ENCODE assay signal across 1 cellular context in genomic region chr14:105045710-105046326, GRCh38.
TF ChIP-seq lines count a peak whose summit lies in the region.

No MANE protein-coding gene starts in this region.

TF ChIP-seq in HepG2, 621 proteins besides CTCF, POLR2A, EP300 and RAD21 (continued from another document and continues in another):
- TF ChIP-seq POGK (CRISPR knock-in tag; conservative IDR thresholded peaks at IDR 0.05) (peak; percentile 65; the same call in 1 of the 2 replicates), NFKBIZ (CRISPR knock-in tag; IDR thresholded peaks at IDR 0.05) (no peak; the same call in 1 of the 2 replicates), ELF4 (CRISPR knock-in tag; IDR thresholded peaks at IDR 0.05; ENCODE audit: borderline replicate concordance) (no peak), SAP130 (CRISPR knock-in tag; IDR thresholded peaks at IDR 0.05; ENCODE audit: low read depth) (no peak), HES4 (CRISPR knock-in tag; IDR thresholded peaks at IDR 0.05; ENCODE audit: borderline replicate concordance) (no peak), ATF7 (IDR thresholded peaks at IDR 0.05) (no peak), ATF7 (CRISPR knock-in tag; IDR thresholded peaks at IDR 0.05) (no peak), ZMYM2 (CRISPR knock-in tag; IDR thresholded peaks at IDR 0.05) (no peak), DMTF1 (CRISPR knock-in tag; IDR thresholded peaks at IDR 0.05) (no peak), RBM39 (IDR thresholded peaks at IDR 0.05; ENCODE audit: low read depth, low read length, poor library complexity, severe bottlenecking) (no peak), ZBTB25 (CRISPR knock-in tag; IDR thresholded peaks at IDR 0.05) (no peak; the same call in 1 of the 2 replicates), NFIB (CRISPR knock-in tag; IDR thresholded peaks at IDR 0.05; ENCODE audit: borderline replicate concordance) (no peak), FOXK2 (IDR thresholded peaks at IDR 0.05) (no peak), ZNF747 (CRISPR knock-in tag; IDR thresholded peaks at IDR 0.05; ENCODE audit: borderline replicate concordance) (no peak), ZNF30 (CRISPR knock-in tag; IDR thresholded peaks at IDR 0.05) (no peak), STAT6 (CRISPR knock-in tag; IDR thresholded peaks at IDR 0.05; ENCODE audit: borderline replicate concordance) (no peak), SMC3 (IDR thresholded peaks at IDR 0.05; ENCODE audit: low read length) (peak; percentile 88), SETDB1 (CRISPR knock-in tag; IDR thresholded peaks at IDR 0.05; ENCODE audit: borderline replicate concordance) (no peak), ZNF296 (CRISPR knock-in tag; conservative IDR thresholded peaks at IDR 0.05) (no peak), GMEB1 (CRISPR knock-in tag; IDR thresholded peaks at IDR 0.05; ENCODE audit: borderline replicate concordance) (peak; percentile 32; the same call in 1 of the 2 replicates), GATAD1 (CRISPR knock-in tag; IDR thresholded peaks at IDR 0.05) (peak; percentile 42; the same call in 1 of the 2 replicates), MAZ (IDR thresholded peaks at IDR 0.05; ENCODE audit: borderline replicate concordance, low read depth, low read length) (peak; percentile 75; the same call in 1 of the 2 replicates), MAZ (CRISPR knock-in tag; IDR thresholded peaks at IDR 0.05; ENCODE audit: low read depth) (peak; percentile 79), NPAS2 (CRISPR knock-in tag; IDR thresholded peaks at IDR 0.05; ENCODE audit: borderline replicate concordance) (no peak), ZFP36L2 (CRISPR knock-in tag; IDR thresholded peaks at IDR 0.05) (no peak), NBN (conservative IDR thresholded peaks at IDR 0.05) (no peak), ZNF230 (CRISPR knock-in tag; IDR thresholded peaks at IDR 0.05) (0 out of 2 replicates have a peak, but pooled peaks have one; percentile 32), PCBP1 (IDR thresholded peaks at IDR 0.05; ENCODE audit: borderline replicate concordance, low read depth, low read length) (no peak), ZNF746 (CRISPR knock-in tag; IDR thresholded peaks at IDR 0.05) (peak; percentile 63), HNRNPUL1 (IDR thresholded peaks at IDR 0.05; ENCODE audit: low read depth, low read length) (no peak), CENPT (CRISPR knock-in tag; IDR thresholded peaks at IDR 0.05; ENCODE audit: low read depth) (no peak), ZBTB21 (CRISPR knock-in tag; IDR thresholded peaks at IDR 0.05) (no peak), ZNF468 (CRISPR knock-in tag; IDR thresholded peaks at IDR 0.05) (no peak), HNRNPH1 (optimal IDR thresholded peaks at IDR 0.05; ENCODE audit: low read depth, low read length) (no peak), SP2 (CRISPR knock-in tag; IDR thresholded peaks at IDR 0.05) (no peak), TGIF2 (CRISPR knock-in tag; IDR thresholded peaks at IDR 0.05) (no peak), HNRNPL (IDR thresholded peaks at IDR 0.05; ENCODE audit: low read depth, low read length) (no peak), ZNF335 (CRISPR knock-in tag; IDR thresholded peaks at IDR 0.05) (no peak), KDM4B (CRISPR knock-in tag; IDR thresholded peaks at IDR 0.05) (no peak), FOXP1 (IDR thresholded peaks at IDR 0.05) (no peak), FOXP1 (CRISPR knock-in tag; IDR thresholded peaks at IDR 0.05) (no peak), TBX3 (IDR thresholded peaks at IDR 0.05; ENCODE audit: borderline replicate concordance) (no peak), AGO1 (IDR thresholded peaks at IDR 0.05; ENCODE audit: low read depth, low read length, poor library complexity, severe bottlenecking) (no peak), MYC (CRISPR knock-in tag; IDR thresholded peaks at IDR 0.05; ENCODE audit: borderline replicate concordance) (peak; percentile 69; the same call in 1 of the 2 replicates), SRSF4 (IDR thresholded peaks at IDR 0.05; ENCODE audit: low read depth, low read length, poor library complexity, severe bottlenecking) (no peak), ZNF670 (CRISPR knock-in tag; IDR thresholded peaks at IDR 0.05; ENCODE audit: borderline replicate concordance) (no peak), GFI1 (CRISPR knock-in tag; IDR thresholded peaks at IDR 0.05; ENCODE audit: borderline replicate concordance) (no peak), PAF1 (CRISPR knock-in tag; IDR thresholded peaks at IDR 0.05) (no peak)
- TF ChIP-seq, protein P1, sequence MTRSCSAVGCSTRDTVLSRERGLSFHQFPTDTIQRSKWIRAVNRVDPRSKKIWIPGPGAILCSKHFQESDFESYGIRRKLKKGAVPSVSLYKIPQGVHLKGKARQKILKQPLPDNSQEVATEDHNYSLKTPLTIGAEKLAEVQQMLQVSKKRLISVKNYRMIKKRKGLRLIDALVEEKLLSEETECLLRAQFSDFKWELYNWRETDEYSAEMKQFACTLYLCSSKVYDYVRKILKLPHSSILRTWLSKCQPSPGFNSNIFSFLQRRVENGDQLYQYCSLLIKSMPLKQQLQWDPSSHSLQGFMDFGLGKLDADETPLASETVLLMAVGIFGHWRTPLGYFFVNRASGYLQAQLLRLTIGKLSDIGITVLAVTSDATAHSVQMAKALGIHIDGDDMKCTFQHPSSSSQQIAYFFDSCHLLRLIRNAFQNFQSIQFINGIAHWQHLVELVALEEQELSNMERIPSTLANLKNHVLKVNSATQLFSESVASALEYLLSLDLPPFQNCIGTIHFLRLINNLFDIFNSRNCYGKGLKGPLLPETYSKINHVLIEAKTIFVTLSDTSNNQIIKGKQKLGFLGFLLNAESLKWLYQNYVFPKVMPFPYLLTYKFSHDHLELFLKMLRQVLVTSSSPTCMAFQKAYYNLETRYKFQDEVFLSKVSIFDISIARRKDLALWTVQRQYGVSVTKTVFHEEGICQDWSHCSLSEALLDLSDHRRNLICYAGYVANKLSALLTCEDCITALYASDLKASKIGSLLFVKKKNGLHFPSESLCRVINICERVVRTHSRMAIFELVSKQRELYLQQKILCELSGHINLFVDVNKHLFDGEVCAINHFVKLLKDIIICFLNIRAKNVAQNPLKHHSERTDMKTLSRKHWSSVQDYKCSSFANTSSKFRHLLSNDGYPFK (CRISPR knock-in tag; IDR thresholded peaks at IDR 0.05; ENCODE audit: borderline replicate concordance) = no peak
- TF ChIP-seq, protein P2, sequence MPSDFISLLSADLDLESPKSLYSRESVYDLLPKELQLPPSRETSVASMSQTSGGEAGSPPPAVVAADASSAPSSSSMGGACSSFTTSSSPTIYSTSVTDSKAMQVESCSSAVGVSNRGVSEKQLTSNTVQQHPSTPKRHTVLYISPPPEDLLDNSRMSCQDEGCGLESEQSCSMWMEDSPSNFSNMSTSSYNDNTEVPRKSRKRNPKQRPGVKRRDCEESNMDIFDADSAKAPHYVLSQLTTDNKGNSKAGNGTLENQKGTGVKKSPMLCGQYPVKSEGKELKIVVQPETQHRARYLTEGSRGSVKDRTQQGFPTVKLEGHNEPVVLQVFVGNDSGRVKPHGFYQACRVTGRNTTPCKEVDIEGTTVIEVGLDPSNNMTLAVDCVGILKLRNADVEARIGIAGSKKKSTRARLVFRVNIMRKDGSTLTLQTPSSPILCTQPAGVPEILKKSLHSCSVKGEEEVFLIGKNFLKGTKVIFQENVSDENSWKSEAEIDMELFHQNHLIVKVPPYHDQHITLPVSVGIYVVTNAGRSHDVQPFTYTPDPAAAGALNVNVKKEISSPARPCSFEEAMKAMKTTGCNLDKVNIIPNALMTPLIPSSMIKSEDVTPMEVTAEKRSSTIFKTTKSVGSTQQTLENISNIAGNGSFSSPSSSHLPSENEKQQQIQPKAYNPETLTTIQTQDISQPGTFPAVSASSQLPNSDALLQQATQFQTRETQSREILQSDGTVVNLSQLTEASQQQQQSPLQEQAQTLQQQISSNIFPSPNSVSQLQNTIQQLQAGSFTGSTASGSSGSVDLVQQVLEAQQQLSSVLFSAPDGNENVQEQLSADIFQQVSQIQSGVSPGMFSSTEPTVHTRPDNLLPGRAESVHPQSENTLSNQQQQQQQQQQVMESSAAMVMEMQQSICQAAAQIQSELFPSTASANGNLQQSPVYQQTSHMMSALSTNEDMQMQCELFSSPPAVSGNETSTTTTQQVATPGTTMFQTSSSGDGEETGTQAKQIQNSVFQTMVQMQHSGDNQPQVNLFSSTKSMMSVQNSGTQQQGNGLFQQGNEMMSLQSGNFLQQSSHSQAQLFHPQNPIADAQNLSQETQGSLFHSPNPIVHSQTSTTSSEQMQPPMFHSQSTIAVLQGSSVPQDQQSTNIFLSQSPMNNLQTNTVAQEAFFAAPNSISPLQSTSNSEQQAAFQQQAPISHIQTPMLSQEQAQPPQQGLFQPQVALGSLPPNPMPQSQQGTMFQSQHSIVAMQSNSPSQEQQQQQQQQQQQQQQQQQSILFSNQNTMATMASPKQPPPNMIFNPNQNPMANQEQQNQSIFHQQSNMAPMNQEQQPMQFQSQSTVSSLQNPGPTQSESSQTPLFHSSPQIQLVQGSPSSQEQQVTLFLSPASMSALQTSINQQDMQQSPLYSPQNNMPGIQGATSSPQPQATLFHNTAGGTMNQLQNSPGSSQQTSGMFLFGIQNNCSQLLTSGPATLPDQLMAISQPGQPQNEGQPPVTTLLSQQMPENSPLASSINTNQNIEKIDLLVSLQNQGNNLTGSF (CRISPR knock-in tag; IDR thresholded peaks at IDR 0.05) = no peak
- TF ChIP-seq, protein P3, sequence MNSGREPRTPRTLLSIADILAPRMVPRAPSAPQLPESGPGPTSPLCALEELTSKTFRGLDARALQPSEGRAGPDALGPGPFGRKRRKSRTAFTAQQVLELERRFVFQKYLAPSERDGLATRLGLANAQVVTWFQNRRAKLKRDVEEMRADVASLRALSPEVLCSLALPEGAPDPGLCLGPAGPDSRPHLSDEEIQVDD (CRISPR knock-in tag; IDR thresholded peaks at IDR 0.05; ENCODE audit: borderline replicate concordance) = no peak
